In the genomic region with DNA sequence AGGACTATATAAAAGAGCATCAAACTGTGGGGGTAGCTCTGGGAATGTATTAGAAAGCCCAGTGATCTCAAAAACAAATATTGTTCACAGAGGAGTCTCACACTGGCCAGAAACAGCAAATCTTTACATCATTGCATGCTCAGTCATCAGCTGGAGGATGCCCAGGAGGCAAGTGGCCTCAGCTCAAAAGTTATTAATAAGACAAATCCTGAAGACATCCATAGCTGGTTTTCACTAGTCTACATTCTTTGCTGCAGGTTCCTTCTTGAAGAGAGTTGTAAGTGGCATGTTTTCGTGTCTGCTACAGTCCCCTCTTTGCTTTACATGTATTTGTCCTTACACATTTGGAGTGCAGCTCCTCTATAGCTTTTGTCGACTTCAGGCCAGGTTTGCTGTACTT, we compare ENCODE assay signal across 24 cellular contexts.
"Had no signal": no experiment of that assay in that cellular context is flagged by ENCODE, and none has a peak within 500 bp of the region (broad histone marks: within the 10 kb centered on the region; RNA-seq: fewer than 3 reads in every experiment).

No MANE protein-coding gene starts in this region.

- H3K4me3 ChIP-seq: adrenal gland, ascending aorta, hepatocyte, left lung, lung, ovary, prostate gland, upper lobe of right lung had no signal

- H3K9me3 ChIP-seq: adrenal gland, ascending aorta, neutrophil, ovary, prostate gland, upper lobe of right lung had no signal

- H3K27ac Mint-ChIP-seq: activated CD4-positive, alpha-beta memory T cell treated with anti-CD3 and anti-CD28 coated beads, Interleukin-2, amount 10 ng/mL, durations not matched to agents 7 days and 5 days; activated CD4-positive, alpha-beta T cell treated with anti-CD3 and anti-CD28 coated beads, Interleukin-2, amount 10 ng/mL, durations not matched to agents 24 days and 14 days; immature natural killer cell; mesothelial cell of epicardium; natural killer cell treated with Interleukin-12 subunit alpha and Interleukin-12 subunit beta and Interleukin-15 and Interleukin-18, amount 100 ng/mL, for 72 hours had no signal

- H3K36me3 Mint-ChIP-seq: immature natural killer cell; mesothelial cell of epicardium; natural killer cell treated with Interleukin-12 subunit alpha and Interleukin-12 subunit beta and Interleukin-15 and Interleukin-18, amount 100 ng/mL, for 72 hours had no signal

- H3K4me2 ChIP-seq: hepatocyte had no signal

- H3K27me3 ChIP-seq: adrenal gland, ascending aorta, brain microvascular endothelial cell, hepatocyte, left lung, ovary, upper lobe of right lung had no signal

- ATAC-seq: activated CD4-positive, CD25-positive, alpha-beta regulatory T cell treated with anti-CD3 and anti-CD28 coated beads, Interleukin-2, amount 50 U/mL, for 24 hours; esophagus mucosa; left lung; natural killer cell treated with Interleukin-12 subunit alpha and Interleukin-12 subunit beta and Interleukin-15 and Interleukin-18, amount 100 ng/mL, for 72 hours; stimulated activated naive CD8-positive, alpha-beta T cell treated with anti-CD3 and anti-CD28 coated beads, Interleukin-15, Interleukin-2, amounts not matched to agents 100 U/mL and 50 U/mL, for 24 hours; upper lobe of right lung had no signal

- DNase-seq: activated CD4-positive, alpha-beta memory T cell treated with anti-CD3 and anti-CD28 coated beads, Interleukin-2, amount 10 ng/mL, durations not matched to agents 7 days and 5 days; activated CD4-positive, alpha-beta T cell treated with anti-CD3 and anti-CD28 coated beads, Interleukin-2, amount 10 ng/mL, durations not matched to agents 24 days and 14 days; activated effector memory CD4-positive, alpha-beta T cell treated with anti-CD3 and anti-CD28 coated beads, Interleukin-2, amount 50 U/mL, for 16 hours; activated naive CD4-positive, alpha-beta T cell treated with anti-CD3 and anti-CD28 coated beads, Interleukin-2, amount 50 U/mL, for 16 hours; adrenal gland; brain microvascular endothelial cell; effector memory CD4-positive, alpha-beta T cell; immature natural killer cell; kidney glomerular epithelial cell; left lung; ovary; stimulated activated CD4-positive, alpha-beta T cell treated with anti-CD3 and anti-CD28 coated beads, Interleukin-4, amount 100 ng/mL, for 24 hours; stimulated activated naive CD8-positive, alpha-beta T cell treated with anti-CD3 and anti-CD28 coated beads, Interleukin-15, Interleukin-2, amounts not matched to agents 100 U/mL and 50 U/mL, for 24 hours; upper lobe of right lung had no signal

- H3K27ac ChIP-seq: adrenal gland, ascending aorta, brain microvascular endothelial cell, hepatocyte, left lung, neutrophil, ovary, prostate gland, upper lobe of right lung had no signal

- H3K4me1 Mint-ChIP-seq: activated CD4-positive, alpha-beta T cell treated with anti-CD3 and anti-CD28 coated beads, Interleukin-2, amount 10 ng/mL, durations not matched to agents 24 days and 14 days; central memory CD8-positive, alpha-beta T cell; immature natural killer cell; mesothelial cell of epicardium had no signal

- H3K9me3 Mint-ChIP-seq: activated CD4-positive, alpha-beta memory T cell treated with anti-CD3 and anti-CD28 coated beads, Interleukin-2, amount 10 ng/mL, durations not matched to agents 7 days and 5 days; activated CD4-positive, alpha-beta T cell treated with anti-CD3 and anti-CD28 coated beads, Interleukin-2, amount 10 ng/mL, durations not matched to agents 24 days and 14 days; central memory CD8-positive, alpha-beta T cell; natural killer cell treated with Interleukin-12 subunit alpha and Interleukin-12 subunit beta and Interleukin-15 and Interleukin-18, amount 100 ng/mL, for 72 hours had no signal

- H3K4me1 ChIP-seq: adrenal gland, ascending aorta, left lung, prostate gland, upper lobe of right lung had no signal

- H3K36me3 ChIP-seq: adrenal gland, ascending aorta, brain microvascular endothelial cell, left lung, neutrophil, ovary, prostate gland, upper lobe of right lung had no signal

- H3K4me3 Mint-ChIP-seq: activated CD4-positive, alpha-beta memory T cell treated with anti-CD3 and anti-CD28 coated beads, Interleukin-2, amount 10 ng/mL, durations not matched to agents 7 days and 5 days; activated CD4-positive, alpha-beta T cell treated with anti-CD3 and anti-CD28 coated beads, Interleukin-2, amount 10 ng/mL, durations not matched to agents 24 days and 14 days; central memory CD8-positive, alpha-beta T cell; immature natural killer cell; mesothelial cell of epicardium; natural killer cell treated with Interleukin-12 subunit alpha and Interleukin-12 subunit beta and Interleukin-15 and Interleukin-18, amount 100 ng/mL, for 72 hours had no signal

- H2AFZ ChIP-seq: hepatocyte had no signal

- H3K79me2 ChIP-seq: hepatocyte had no signal
